ENCODE assay signal across 1 cellular context in genomic region chr12:53989227-53990113, GRCh38.
TF ChIP-seq lines count a peak whose summit lies in the region.

No MANE protein-coding gene starts in this region.

TF ChIP-seq in HEK293, 187 proteins besides CTCF, POLR2A, EP300 and RAD21 (continued from another document and continues in another):
- TF ChIP-seq, protein P1, sequence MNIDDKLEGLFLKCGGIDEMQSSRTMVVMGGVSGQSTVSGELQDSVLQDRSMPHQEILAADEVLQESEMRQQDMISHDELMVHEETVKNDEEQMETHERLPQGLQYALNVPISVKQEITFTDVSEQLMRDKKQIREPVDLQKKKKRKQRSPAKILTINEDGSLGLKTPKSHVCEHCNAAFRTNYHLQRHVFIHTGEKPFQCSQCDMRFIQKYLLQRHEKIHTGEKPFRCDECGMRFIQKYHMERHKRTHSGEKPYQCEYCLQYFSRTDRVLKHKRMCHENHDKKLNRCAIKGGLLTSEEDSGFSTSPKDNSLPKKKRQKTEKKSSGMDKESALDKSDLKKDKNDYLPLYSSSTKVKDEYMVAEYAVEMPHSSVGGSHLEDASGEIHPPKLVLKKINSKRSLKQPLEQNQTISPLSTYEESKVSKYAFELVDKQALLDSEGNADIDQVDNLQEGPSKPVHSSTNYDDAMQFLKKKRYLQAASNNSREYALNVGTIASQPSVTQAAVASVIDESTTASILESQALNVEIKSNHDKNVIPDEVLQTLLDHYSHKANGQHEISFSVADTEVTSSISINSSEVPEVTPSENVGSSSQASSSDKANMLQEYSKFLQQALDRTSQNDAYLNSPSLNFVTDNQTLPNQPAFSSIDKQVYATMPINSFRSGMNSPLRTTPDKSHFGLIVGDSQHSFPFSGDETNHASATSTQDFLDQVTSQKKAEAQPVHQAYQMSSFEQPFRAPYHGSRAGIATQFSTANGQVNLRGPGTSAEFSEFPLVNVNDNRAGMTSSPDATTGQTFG (tag by site-specific recombination; IDR thresholded peaks at IDR 0.05; ENCODE audit: borderline replicate concordance): no peak
- TF ChIP-seq, protein P2, sequence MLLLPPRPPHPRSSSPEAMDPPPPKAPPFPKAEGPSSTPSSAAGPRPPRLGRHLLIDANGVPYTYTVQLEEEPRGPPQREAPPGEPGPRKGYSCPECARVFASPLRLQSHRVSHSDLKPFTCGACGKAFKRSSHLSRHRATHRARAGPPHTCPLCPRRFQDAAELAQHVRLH (tag by site-specific recombination; IDR thresholded peaks at IDR 0.05): no peak
- TF ChIP-seq HOXD13 (CRISPR knock-in tag; IDR thresholded peaks at IDR 0.05; ENCODE audit: borderline replicate concordance): no peak
- peak; percentile 13; the same call in 1 of the 2 replicates for TF ChIP-seq SP3 (tag by site-specific recombination; IDR thresholded peaks at IDR 0.05)
- TF ChIP-seq, protein P3, sequence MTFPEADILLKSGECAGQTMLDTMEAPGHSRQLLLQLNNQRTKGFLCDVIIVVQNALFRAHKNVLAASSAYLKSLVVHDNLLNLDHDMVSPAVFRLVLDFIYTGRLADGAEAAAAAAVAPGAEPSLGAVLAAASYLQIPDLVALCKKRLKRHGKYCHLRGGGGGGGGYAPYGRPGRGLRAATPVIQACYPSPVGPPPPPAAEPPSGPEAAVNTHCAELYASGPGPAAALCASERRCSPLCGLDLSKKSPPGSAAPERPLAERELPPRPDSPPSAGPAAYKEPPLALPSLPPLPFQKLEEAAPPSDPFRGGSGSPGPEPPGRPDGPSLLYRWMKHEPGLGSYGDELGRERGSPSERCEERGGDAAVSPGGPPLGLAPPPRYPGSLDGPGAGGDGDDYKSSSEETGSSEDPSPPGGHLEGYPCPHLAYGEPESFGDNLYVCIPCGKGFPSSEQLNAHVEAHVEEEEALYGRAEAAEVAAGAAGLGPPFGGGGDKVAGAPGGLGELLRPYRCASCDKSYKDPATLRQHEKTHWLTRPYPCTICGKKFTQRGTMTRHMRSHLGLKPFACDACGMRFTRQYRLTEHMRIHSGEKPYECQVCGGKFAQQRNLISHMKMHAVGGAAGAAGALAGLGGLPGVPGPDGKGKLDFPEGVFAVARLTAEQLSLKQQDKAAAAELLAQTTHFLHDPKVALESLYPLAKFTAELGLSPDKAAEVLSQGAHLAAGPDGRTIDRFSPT (tag by site-specific recombination; IDR thresholded peaks at IDR 0.05): no peak
- no peak for TF ChIP-seq ZNF544 (tag by site-specific recombination; IDR thresholded peaks at IDR 0.05)
- TF ChIP-seq ZBTB48 (tag by site-specific recombination; IDR thresholded peaks at IDR 0.05): peak; percentile 47; the same call in 1 of the 2 replicates
- TF ChIP-seq ZNF610 (tag by site-specific recombination; IDR thresholded peaks at IDR 0.05; ENCODE audit: borderline replicate concordance): no peak
- no peak for TF ChIP-seq YY1 (tag by site-specific recombination; IDR thresholded peaks at IDR 0.05)
- no peak for TF ChIP-seq ZNF423 (tag by site-specific recombination; IDR thresholded peaks at IDR 0.05)
- peak; percentile 77 for TF ChIP-seq WT1 (tag by site-specific recombination; IDR thresholded peaks at IDR 0.05)
- TF ChIP-seq ZSCAN4 (tag by site-specific recombination; IDR thresholded peaks at IDR 0.05): no peak
- no peak for TF ChIP-seq YY2 (tag by site-specific recombination; IDR thresholded peaks at IDR 0.05)
- TF ChIP-seq ZNF169 (tag by site-specific recombination; IDR thresholded peaks at IDR 0.05): no peak
- peak; percentile 58; the same call in 1 of the 2 replicates for TF ChIP-seq ZBTB10 (tag by site-specific recombination; IDR thresholded peaks at IDR 0.05)
- no peak; the same call in 1 of the 2 replicates for TF ChIP-seq ZXDB (tag by site-specific recombination; IDR thresholded peaks at IDR 0.05)
- TF ChIP-seq ZNF248 (tag by site-specific recombination; IDR thresholded peaks at IDR 0.05): no peak
- TF ChIP-seq, protein P4, sequence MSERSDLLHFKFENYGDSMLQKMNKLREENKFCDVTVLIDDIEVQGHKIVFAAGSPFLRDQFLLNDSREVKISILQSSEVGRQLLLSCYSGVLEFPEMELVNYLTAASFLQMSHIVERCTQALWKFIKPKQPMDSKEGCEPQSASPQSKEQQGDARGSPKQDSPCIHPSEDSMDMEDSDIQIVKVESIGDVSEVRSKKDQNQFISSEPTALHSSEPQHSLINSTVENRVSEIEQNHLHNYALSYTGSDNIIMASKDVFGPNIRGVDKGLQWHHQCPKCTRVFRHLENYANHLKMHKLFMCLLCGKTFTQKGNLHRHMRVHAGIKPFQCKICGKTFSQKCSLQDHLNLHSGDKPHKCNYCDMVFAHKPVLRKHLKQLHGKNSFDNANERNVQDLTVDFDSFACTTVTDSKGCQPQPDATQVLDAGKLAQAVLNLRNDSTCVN (tag by site-specific recombination; optimal IDR thresholded peaks at IDR 0.05): no peak
- TF ChIP-seq ZNF629 (tag by site-specific recombination; IDR thresholded peaks at IDR 0.05): peak; percentile 28; the same call in 1 of the 2 replicates
- TF ChIP-seq ZNF394 (tag by site-specific recombination; IDR thresholded peaks at IDR 0.05; ENCODE audit: borderline replicate concordance): 0 out of 2 replicates have a peak, but pooled peaks have one; percentile 10
- TF ChIP-seq, protein P5, sequence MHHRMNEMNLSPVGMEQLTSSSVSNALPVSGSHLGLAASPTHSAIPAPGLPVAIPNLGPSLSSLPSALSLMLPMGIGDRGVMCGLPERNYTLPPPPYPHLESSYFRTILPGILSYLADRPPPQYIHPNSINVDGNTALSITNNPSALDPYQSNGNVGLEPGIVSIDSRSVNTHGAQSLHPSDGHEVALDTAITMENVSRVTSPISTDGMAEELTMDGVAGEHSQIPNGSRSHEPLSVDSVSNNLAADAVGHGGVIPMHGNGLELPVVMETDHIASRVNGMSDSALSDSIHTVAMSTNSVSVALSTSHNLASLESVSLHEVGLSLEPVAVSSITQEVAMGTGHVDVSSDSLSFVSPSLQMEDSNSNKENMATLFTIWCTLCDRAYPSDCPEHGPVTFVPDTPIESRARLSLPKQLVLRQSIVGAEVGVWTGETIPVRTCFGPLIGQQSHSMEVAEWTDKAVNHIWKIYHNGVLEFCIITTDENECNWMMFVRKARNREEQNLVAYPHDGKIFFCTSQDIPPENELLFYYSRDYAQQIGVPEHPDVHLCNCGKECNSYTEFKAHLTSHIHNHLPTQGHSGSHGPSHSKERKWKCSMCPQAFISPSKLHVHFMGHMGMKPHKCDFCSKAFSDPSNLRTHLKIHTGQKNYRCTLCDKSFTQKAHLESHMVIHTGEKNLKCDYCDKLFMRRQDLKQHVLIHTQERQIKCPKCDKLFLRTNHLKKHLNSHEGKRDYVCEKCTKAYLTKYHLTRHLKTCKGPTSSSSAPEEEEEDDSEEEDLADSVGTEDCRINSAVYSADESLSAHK (tag by site-specific recombination; IDR thresholded peaks at IDR 0.05): no peak; the same call in 1 of the 2 replicates
- peak; percentile 87 for TF ChIP-seq ZFHX2 (tag by site-specific recombination; conservative IDR thresholded peaks at IDR 0.05)
- TF ChIP-seq, protein P6, sequence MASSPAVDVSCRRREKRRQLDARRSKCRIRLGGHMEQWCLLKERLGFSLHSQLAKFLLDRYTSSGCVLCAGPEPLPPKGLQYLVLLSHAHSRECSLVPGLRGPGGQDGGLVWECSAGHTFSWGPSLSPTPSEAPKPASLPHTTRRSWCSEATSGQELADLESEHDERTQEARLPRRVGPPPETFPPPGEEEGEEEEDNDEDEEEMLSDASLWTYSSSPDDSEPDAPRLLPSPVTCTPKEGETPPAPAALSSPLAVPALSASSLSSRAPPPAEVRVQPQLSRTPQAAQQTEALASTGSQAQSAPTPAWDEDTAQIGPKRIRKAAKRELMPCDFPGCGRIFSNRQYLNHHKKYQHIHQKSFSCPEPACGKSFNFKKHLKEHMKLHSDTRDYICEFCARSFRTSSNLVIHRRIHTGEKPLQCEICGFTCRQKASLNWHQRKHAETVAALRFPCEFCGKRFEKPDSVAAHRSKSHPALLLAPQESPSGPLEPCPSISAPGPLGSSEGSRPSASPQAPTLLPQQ (tag by site-specific recombination; IDR thresholded peaks at IDR 0.05): peak; percentile 32; the same call in 1 of the 2 replicates
- peak; percentile 94 for TF ChIP-seq ZNF362 (tag by site-specific recombination; IDR thresholded peaks at IDR 0.05)
- TF ChIP-seq ZEB2 (tag by site-specific recombination; IDR thresholded peaks at IDR 0.05): peak; percentile 70
- TF ChIP-seq ZNF768 (tag by site-specific recombination; IDR thresholded peaks at IDR 0.05): peak; percentile 62; the same call in 1 of the 2 replicates
- TF ChIP-seq ZNF600 (tag by site-specific recombination; IDR thresholded peaks at IDR 0.05): peak; percentile 49; the same call in 1 of the 2 replicates
- TF ChIP-seq ZBTB7A (tag by site-specific recombination; IDR thresholded peaks at IDR 0.05; ENCODE audit: low read depth): no peak
- peak; percentile 28; the same call in 1 of the 2 replicates for TF ChIP-seq ZBTB20 (tag by site-specific recombination; IDR thresholded peaks at IDR 0.05)
- TF ChIP-seq ZNF473 (tag by site-specific recombination; IDR thresholded peaks at IDR 0.05): no peak
- TF ChIP-seq ZNF530 (tag by site-specific recombination; IDR thresholded peaks at IDR 0.05; ENCODE audit: low read depth): no peak
- TF ChIP-seq ZNF792 (tag by site-specific recombination; IDR thresholded peaks at IDR 0.05): no peak
- TF ChIP-seq REST (tag by site-specific recombination; IDR thresholded peaks at IDR 0.05): no peak
- TF ChIP-seq ZNF747 (tag by site-specific recombination; IDR thresholded peaks at IDR 0.05): no peak
- TF ChIP-seq PRDM1 (tag by site-specific recombination; IDR thresholded peaks at IDR 0.05): peak; percentile 49; the same call in 1 of the 2 replicates
- no peak for TF ChIP-seq ZNF548 (tag by site-specific recombination; IDR thresholded peaks at IDR 0.05)
- no peak for TF ChIP-seq ZNF112 (tag by site-specific recombination; IDR thresholded peaks at IDR 0.05)
- TF ChIP-seq SCRT1 (tag by site-specific recombination; IDR thresholded peaks at IDR 0.05; ENCODE audit: borderline replicate concordance): no peak; the same call in 1 of the 2 replicates
- TF ChIP-seq EGR2 (tag by site-specific recombination; IDR thresholded peaks at IDR 0.05; ENCODE audit: low read depth): peak; percentile 78
- TF ChIP-seq ZNF514 (tag by site-specific recombination; IDR thresholded peaks at IDR 0.05): no peak
- no peak for TF ChIP-seq ZNF558 (tag by site-specific recombination; IDR thresholded peaks at IDR 0.05)
- TF ChIP-seq ZNF324 (tag by site-specific recombination; IDR thresholded peaks at IDR 0.05): no peak
- peak; percentile 35 for TF ChIP-seq ZNF654 (tag by site-specific recombination; IDR thresholded peaks at IDR 0.05; ENCODE audit: low read depth)
- no peak for TF ChIP-seq ZNF138 (tag by site-specific recombination; IDR thresholded peaks at IDR 0.05; ENCODE audit: borderline replicate concordance)
- no peak for TF ChIP-seq ZNF596 (tag by site-specific recombination; IDR thresholded peaks at IDR 0.05)
- no peak for TF ChIP-seq TCF7L2 (IDR thresholded peaks at IDR 0.05; ENCODE audit: borderline replicate concordance, low read depth, low read length)
